Comparison of ENCODE assay signal across 23 cellular contexts in genomic region chr15:87618203-87618725, GRCh38.
DNase-seq lines count a peak whose midpoint lies in the region; ATAC-seq and TF ChIP-seq lines count a peak whose summit lies in the region.
"Had no signal": no experiment of that assay in that cellular context is flagged by ENCODE, and none has a peak within 500 bp of the region (broad histone marks: within the 10 kb centered on the region; RNA-seq: fewer than 3 reads in every experiment).

No MANE protein-coding gene starts in this region.

- H3K9me2 ChIP-seq in hepatocyte (replicated peaks; ENCODE audit: insufficient read depth) = no peaks in the 10 kb centered on the region
- H3K9me2 ChIP-seq: SK-N-SH had no signal

- ATAC-seq in activated CD4-positive, alpha-beta T cell treated with anti-CD3 and anti-CD28 coated beads for 36 hours = no peak
- ATAC-seq: natural killer cell treated with Interleukin-12 subunit alpha and Interleukin-12 subunit beta and Interleukin-15 and Interleukin-18, amount 100 ng/mL, for 72 hours had no signal

- H3K9me3 Mint-ChIP-seq in activated CD4-positive, alpha-beta T cell treated with anti-CD3 and anti-CD28 coated beads for 36 hours (ENCODE audit: low read depth) = peaks cover 7% of the 10 kb centered on the region
- H3K9me3 Mint-ChIP-seq: activated CD4-positive, alpha-beta T cell treated with anti-CD3 and anti-CD28 coated beads, Interleukin-2, amount 10 ng/mL, durations not matched to agents 7 days and 5 days; activated T-helper 2 cell treated with anti-CD3 and anti-CD28 coated beads, Interferon-gamma antibody, Interleukin-2, Interleukin-4, amounts not matched to agents 10 μg/mL and 5 μg/mL and 100 μg/mL, durations not matched to agents 14 hours and 24 hours and 36 hours had no signal

- H3K27me3 Mint-ChIP-seq in activated CD4-positive, alpha-beta T cell treated with anti-CD3 and anti-CD28 coated beads for 36 hours = peaks cover 2% of the 10 kb centered on the region
- H3K27me3 Mint-ChIP-seq: dendritic cell treated with granulocyte-macrophage colony-stimulating factor and Interleukin-4, amounts not matched to agents 40 ng/mL and 50 ng/mL, for 4 days had no signal

- no peak overlapping the region for H3K4me3 Mint-ChIP-seq in activated CD4-positive, alpha-beta T cell treated with anti-CD3 and anti-CD28 coated beads for 36 hours
- H3K4me3 Mint-ChIP-seq: activated CD4-positive, alpha-beta T cell treated with anti-CD3 and anti-CD28 coated beads, Interleukin-2, amount 10 ng/mL, durations not matched to agents 7 days and 5 days; CD4-positive, alpha-beta memory T cell; dendritic cell treated with granulocyte-macrophage colony-stimulating factor and Interleukin-4, amounts not matched to agents 40 ng/mL and 50 ng/mL, for 4 days; memory B cell; natural killer cell treated with Interleukin-12 subunit alpha and Interleukin-12 subunit beta and Interleukin-15 and Interleukin-18, amount 100 ng/mL, for 72 hours had no signal

- H3K4me1 ChIP-seq in SJSA1 (replicated peaks) (peaks cover 24% of the 10 kb centered on the region), hepatocyte (ENCODE audit: insufficient read depth) (peaks cover 12% of the 10 kb centered on the region), smooth muscle cell (ENCODE audit: low read depth) (no peaks in the 10 kb centered on the region)

- no peaks in the 10 kb centered on the region for H3K4me1 Mint-ChIP-seq in activated CD4-positive, alpha-beta T cell treated with anti-CD3 and anti-CD28 coated beads for 36 hours

- H4K20me1 ChIP-seq in hepatocyte (ENCODE audit: insufficient read depth, poor library complexity, severe bottlenecking) (no peaks in the 10 kb centered on the region), smooth muscle cell (ENCODE audit: low read depth) (no peaks in the 10 kb centered on the region)

- H3K36me3 Mint-ChIP-seq in activated CD4-positive, alpha-beta T cell treated with anti-CD3 and anti-CD28 coated beads for 36 hours (ENCODE audit: low read depth) = no peaks in the 10 kb centered on the region
- H3K36me3 Mint-ChIP-seq: CD4-positive, alpha-beta memory T cell; natural killer cell treated with Interleukin-12 subunit alpha and Interleukin-12 subunit beta and Interleukin-15 and Interleukin-18, amount 100 ng/mL, for 72 hours had no signal

- TF ChIP-seq CTCF in hepatocyte (IDR thresholded peaks at IDR 0.05; ENCODE audit: poor library complexity) (no peak), smooth muscle cell (IDR thresholded peaks at IDR 0.05; ENCODE audit: borderline replicate concordance, insufficient read depth, poor library complexity, severe bottlenecking) (no peak)

- H3K9me3 ChIP-seq in SJSA1 (replicated peaks) (no peaks in the 10 kb centered on the region), hepatocyte (ENCODE audit: low read depth) (no peaks in the 10 kb centered on the region), smooth muscle cell (replicated peaks; ENCODE audit: low read depth) (no peaks in the 10 kb centered on the region)
- H3K9me3 ChIP-seq: ovary, Peyer's patch, SK-N-SH, testis had no signal

- H3K27me3 ChIP-seq in SJSA1 (replicated peaks) = no peaks in the 10 kb centered on the region
- H3K27me3 ChIP-seq in hepatocyte = no peaks in the 10 kb centered on the region
- no peaks in the 10 kb centered on the region for H3K27me3 ChIP-seq in smooth muscle cell (ENCODE audit: low read depth)
- H3K27me3 ChIP-seq: ovary, Peyer's patch, testis had no signal

- H3K4me3 ChIP-seq in SJSA1 (no peak overlapping the region), hepatocyte (no peak overlapping the region), smooth muscle cell (no peak overlapping the region)
- H3K4me3 ChIP-seq: ovary, Peyer's patch, testis had no signal

- POLR2A ChIA-PET in activated CD4-positive, alpha-beta T cell treated with anti-CD3 and anti-CD28 coated beads for 36 hours (lab: Charles Lee) = no interaction called here

- H3K4me2 ChIP-seq in hepatocyte = no peak overlapping the region
- H3K4me2 ChIP-seq in smooth muscle cell = no peak overlapping the region
- H3K4me2 ChIP-seq: SK-N-SH had no signal

- no peak overlapping the region for H3K27ac Mint-ChIP-seq in activated CD4-positive, alpha-beta T cell treated with anti-CD3 and anti-CD28 coated beads for 36 hours
- H3K27ac Mint-ChIP-seq: activated CD4-positive, alpha-beta T cell treated with anti-CD3 and anti-CD28 coated beads, Interleukin-2, amount 10 ng/mL, durations not matched to agents 7 days and 5 days; CD4-positive, alpha-beta memory T cell; dendritic cell treated with granulocyte-macrophage colony-stimulating factor and Interleukin-4, amounts not matched to agents 40 ng/mL and 50 ng/mL, for 4 days; memory B cell; natural killer cell treated with Interleukin-12 subunit alpha and Interleukin-12 subunit beta and Interleukin-15 and Interleukin-18, amount 100 ng/mL, for 72 hours had no signal

- H3K27ac ChIP-seq in SJSA1 (peak overlapping the region; percentile 70), hepatocyte (peak overlapping the region; percentile 79), smooth muscle cell (ENCODE audit: low read depth) (peak overlapping the region; percentile 8)
- H3K27ac ChIP-seq: ovary had no signal

- no peak overlapping the region for H2AFZ ChIP-seq in hepatocyte
- H2AFZ ChIP-seq in smooth muscle cell (ENCODE audit: low read depth) = no peak overlapping the region

- no peaks in the 10 kb centered on the region for H3K79me2 ChIP-seq in hepatocyte
- no peaks in the 10 kb centered on the region for H3K79me2 ChIP-seq in smooth muscle cell (ENCODE audit: low read depth)

- peaks cover 3% of the 10 kb centered on the region for H3F3A ChIP-seq in smooth muscle cell (ENCODE audit: low read depth)

- peak; percentile 9 for DNase-seq in EH (ENCODE audit: low read depth)
- no peak for DNase-seq in SJSA1 (ENCODE audit: low read depth in 1 of 2, low spot score in 2 of 2)
- no peak for DNase-seq in hepatocyte (ENCODE audit: low spot score)
- DNase-seq in smooth muscle cell (lab: John Stamatoyannopoulos, UW; ENCODE audit: unreplicated experiment) = no peak
- DNase-seq in germinal center (ENCODE audit: low spot score) = no peak
- no peak for DNase-seq in activated effector memory CD4-positive, alpha-beta T cell treated with anti-CD3 and anti-CD28 coated beads, Interleukin-2, amount 50 U/mL, for 16 hours
- DNase-seq in activated CD4-positive, alpha-beta T cell treated with anti-CD3 and anti-CD28 coated beads for 36 hours = no peak
- DNase-seq in stimulated activated naive CD4-positive, alpha-beta T cell treated with Interleukin-2 at 50 U/mL for 16 hours (lab: John Stamatoyannopoulos, UW) = no peak
- DNase-seq: activated CD4-positive, alpha-beta T cell treated with anti-CD3 and anti-CD28 coated beads, Interleukin-2, amount 10 ng/mL, durations not matched to agents 7 days and 5 days; CD4-positive, alpha-beta memory T cell; DMS153; GDM1; H7; islet precursor cell; NCI-H1417 treated with DMSO at 0.1 percent for 48 hours; ovary; Peyer's patch; SK-N-SH; testis had no signal

- H3K36me3 ChIP-seq in SJSA1 (no peaks in the 10 kb centered on the region), hepatocyte (replicated peaks; ENCODE audit: insufficient read depth, low read depth) (no peaks in the 10 kb centered on the region), smooth muscle cell (ENCODE audit: low read depth) (no peaks in the 10 kb centered on the region)
- H3K36me3 ChIP-seq: ovary, Peyer's patch had no signal

- intact Hi-C loops in activated CD4-positive, alpha-beta T cell treated with anti-CD3 and anti-CD28 coated beads for 36 hours (cut with DNase I, micrococcal nuclease) = loop anchor here in 1 of 2 experiments (5.0 kb wide), 1 partner anchor 414 kb away; no protein-coding TSS in a partner anchor

- CTCF ChIA-PET in activated CD4-positive, alpha-beta T cell treated with anti-CD3 and anti-CD28 coated beads for 36 hours (lab: Charles Lee) = interaction anchor here (2.6 kb wide), 1 partner anchor 13 kb away, joined by 10 read pairs; no protein-coding TSS in a partner anchor

- no peak overlapping the region for H3K9ac ChIP-seq in smooth muscle cell (ENCODE audit: low read depth)
- H3K9ac ChIP-seq: SK-N-SH had no signal

- WGBS in hepatocyte (ENCODE audit: low lambda C conversion rate, missing lambda C conversion rate) = 81% methylated on average over 4 of the region's 4 CpGs
- 57% methylated on average over 4 of the region's 4 CpGs for WGBS in smooth muscle cell (ENCODE audit: low lambda C conversion rate)

Comparison
In these comparisons a context has a peak if more than half of its experiments do, and no peak if none do; other contexts are left out.
1. H3K27ac ChIP-seq: peak in every context shown above with its lines; median percentile 79 in hepatocyte; 70 in SJSA1; 8 in smooth muscle cell.